ENCODE assay signal across 1 cellular context in the genomic region with DNA sequence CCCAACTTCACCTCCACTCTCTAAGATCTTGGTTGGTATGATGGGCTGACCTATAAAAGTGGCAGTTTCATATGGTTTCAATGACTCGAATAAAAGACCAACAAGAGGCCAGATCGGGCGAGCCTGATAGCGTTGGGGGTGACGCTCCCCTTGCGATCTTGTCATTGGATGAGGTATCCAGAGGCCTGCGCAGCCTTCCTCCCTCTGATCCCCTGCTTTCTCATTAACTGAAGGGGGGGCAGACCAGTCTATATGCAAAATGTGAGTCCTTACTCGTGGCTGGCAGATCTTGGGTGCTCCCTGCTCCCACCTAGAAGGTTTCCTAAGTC.
TF ChIP-seq lines count a peak whose summit lies in the region.

No MANE protein-coding gene starts in this region.

TF ChIP-seq in A549, 52 proteins besides CTCF, POLR2A, EP300 and RAD21 (continued from another document):
- TF ChIP-seq, protein P1, sequence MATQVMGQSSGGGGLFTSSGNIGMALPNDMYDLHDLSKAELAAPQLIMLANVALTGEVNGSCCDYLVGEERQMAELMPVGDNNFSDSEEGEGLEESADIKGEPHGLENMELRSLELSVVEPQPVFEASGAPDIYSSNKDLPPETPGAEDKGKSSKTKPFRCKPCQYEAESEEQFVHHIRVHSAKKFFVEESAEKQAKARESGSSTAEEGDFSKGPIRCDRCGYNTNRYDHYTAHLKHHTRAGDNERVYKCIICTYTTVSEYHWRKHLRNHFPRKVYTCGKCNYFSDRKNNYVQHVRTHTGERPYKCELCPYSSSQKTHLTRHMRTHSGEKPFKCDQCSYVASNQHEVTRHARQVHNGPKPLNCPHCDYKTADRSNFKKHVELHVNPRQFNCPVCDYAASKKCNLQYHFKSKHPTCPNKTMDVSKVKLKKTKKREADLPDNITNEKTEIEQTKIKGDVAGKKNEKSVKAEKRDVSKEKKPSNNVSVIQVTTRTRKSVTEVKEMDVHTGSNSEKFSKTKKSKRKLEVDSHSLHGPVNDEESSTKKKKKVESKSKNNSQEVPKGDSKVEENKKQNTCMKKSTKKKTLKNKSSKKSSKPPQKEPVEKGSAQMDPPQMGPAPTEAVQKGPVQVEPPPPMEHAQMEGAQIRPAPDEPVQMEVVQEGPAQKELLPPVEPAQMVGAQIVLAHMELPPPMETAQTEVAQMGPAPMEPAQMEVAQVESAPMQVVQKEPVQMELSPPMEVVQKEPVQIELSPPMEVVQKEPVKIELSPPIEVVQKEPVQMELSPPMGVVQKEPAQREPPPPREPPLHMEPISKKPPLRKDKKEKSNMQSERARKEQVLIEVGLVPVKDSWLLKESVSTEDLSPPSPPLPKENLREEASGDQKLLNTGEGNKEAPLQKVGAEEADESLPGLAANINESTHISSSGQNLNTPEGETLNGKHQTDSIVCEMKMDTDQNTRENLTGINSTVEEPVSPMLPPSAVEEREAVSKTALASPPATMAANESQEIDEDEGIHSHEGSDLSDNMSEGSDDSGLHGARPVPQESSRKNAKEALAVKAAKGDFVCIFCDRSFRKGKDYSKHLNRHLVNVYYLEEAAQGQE (IDR thresholded peaks at IDR 0.05): no peak
- TF ChIP-seq, protein P2, sequence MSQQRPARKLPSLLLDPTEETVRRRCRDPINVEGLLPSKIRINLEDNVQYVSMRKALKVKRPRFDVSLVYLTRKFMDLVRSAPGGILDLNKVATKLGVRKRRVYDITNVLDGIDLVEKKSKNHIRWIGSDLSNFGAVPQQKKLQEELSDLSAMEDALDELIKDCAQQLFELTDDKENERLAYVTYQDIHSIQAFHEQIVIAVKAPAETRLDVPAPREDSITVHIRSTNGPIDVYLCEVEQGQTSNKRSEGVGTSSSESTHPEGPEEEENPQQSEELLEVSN (IDR thresholded peaks at IDR 0.05; ENCODE audit: borderline replicate concordance, low read depth): no peak
- TF ChIP-seq, protein P3, sequence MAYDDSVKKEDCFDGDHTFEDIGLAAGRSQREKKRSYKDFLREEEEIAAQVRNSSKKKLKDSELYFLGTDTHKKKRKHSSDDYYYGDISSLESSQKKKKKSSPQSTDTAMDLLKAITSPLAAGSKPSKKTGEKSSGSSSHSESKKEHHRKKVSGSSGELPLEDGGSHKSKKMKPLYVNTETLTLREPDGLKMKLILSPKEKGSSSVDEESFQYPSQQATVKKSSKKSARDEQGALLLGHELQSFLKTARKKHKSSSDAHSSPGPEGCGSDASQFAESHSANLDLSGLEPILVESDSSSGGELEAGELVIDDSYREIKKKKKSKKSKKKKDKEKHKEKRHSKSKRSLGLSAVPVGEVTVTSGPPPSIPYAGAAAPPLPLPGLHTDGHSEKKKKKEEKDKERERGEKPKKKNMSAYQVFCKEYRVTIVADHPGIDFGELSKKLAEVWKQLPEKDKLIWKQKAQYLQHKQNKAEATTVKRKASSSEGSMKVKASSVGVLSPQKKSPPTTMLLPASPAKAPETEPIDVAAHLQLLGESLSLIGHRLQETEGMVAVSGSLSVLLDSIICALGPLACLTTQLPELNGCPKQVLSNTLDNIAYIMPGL (CRISPR knock-in tag; IDR thresholded peaks at IDR 0.05; ENCODE audit: borderline replicate concordance): no peak
- TF ChIP-seq PHF8 (IDR thresholded peaks at IDR 0.05; ENCODE audit: borderline replicate concordance, low read depth) (no peak), RFX5 (IDR thresholded peaks at IDR 0.05) (no peak)
